In the genomic region with DNA sequence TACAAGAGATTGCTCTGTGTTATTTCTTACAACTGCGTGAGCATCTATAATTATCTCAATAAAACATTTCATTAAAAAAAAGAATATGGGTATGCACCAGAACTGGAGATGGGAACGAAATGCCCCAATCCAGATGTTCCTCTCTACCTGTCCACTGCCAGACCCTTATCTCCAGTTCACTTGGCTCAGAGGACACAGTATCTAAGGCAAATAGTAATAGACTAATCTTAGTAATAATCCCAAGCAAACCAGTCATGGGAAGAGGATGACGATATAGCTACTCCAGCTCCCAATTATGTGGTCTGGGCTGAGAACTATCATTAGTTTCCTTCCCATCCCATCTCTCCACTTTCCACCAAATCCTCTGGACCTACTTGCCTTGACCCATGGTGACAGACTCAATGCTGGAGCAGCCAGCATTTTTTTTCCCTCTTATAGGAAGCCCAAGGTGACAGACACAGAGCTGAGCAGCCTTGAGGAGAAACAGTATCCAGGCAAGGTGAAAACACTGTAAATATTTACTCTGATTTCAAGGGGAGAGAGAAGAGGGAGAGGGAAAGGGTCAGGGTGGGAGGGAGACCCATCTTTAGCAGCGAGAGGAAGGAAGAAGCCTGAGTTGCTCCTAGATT, we compare ENCODE assay signal across 25 cellular contexts. TPM values are rescaled to one million over a fixed set of nuclear protein-coding genes. Genes with fewer than 3 reads are reported as not detected.
"Had no signal": no experiment of that assay in that cellular context is flagged by ENCODE, and none has a peak within 500 bp of the region (broad histone marks: within the 10 kb centered on the region; RNA-seq: fewer than 3 reads in every experiment).

No MANE protein-coding gene starts in this region.

- H3K4me3 ChIP-seq: hepatocyte, left ventricle myocardium inferior, lung, mucosa of descending colon, ovary, psoas muscle, right atrium auricular region, right lobe of liver, smooth muscle cell, tibial nerve, uterus had no signal

- H3K9me3 ChIP-seq: left ventricle myocardium inferior, mucosa of descending colon, ovary, psoas muscle, right atrium auricular region, right lobe of liver, tibial nerve, uterus had no signal

- ATAC-seq: mucosa of descending colon; naive thymus-derived CD4-positive, alpha-beta T cell; natural killer cell treated with Interleukin-12 subunit alpha and Interleukin-12 subunit beta and Interleukin-15 and Interleukin-18, amount 100 ng/mL, for 72 hours; psoas muscle; right lobe of liver; stimulated activated memory B cell treated with anti-CD40 and anti-IgM and Interleukin-4, amounts not matched to agents 10 μg/mL and 1 μg/mL and 100 μg/mL, for 72 hours; stimulated activated naive CD8-positive, alpha-beta T cell treated with anti-CD3 and anti-CD28 coated beads, Interleukin-15, amount 100 ng/mL, for 72 hours had no signal

- H3K4me1 ChIP-seq: psoas muscle, right lobe of liver, uterus had no signal

- H3K27me3 ChIP-seq: ovary, right atrium auricular region, right lobe of liver, tibial nerve, uterus had no signal

- H3K27me3 Mint-ChIP-seq: stimulated activated naive CD8-positive, alpha-beta T cell treated with anti-CD3 and anti-CD28 coated beads, Interleukin-15, amount 100 ng/mL, for 72 hours had no signal

- H3K4me3 Mint-ChIP-seq: naive thymus-derived CD4-positive, alpha-beta T cell; natural killer cell treated with Interleukin-12 subunit alpha and Interleukin-12 subunit beta and Interleukin-15 and Interleukin-18, amount 100 ng/mL, for 72 hours; stimulated activated memory B cell treated with anti-CD40 and anti-IgM and Interleukin-4, amounts not matched to agents 10 μg/mL and 1 μg/mL and 100 μg/mL, for 72 hours; stimulated activated naive CD8-positive, alpha-beta T cell treated with anti-CD3 and anti-CD28 coated beads, Interleukin-15, amount 100 ng/mL, for 72 hours; type B pancreatic cell had no signal

- DNase-seq: islet precursor cell; left ventricle myocardium inferior; mesendoderm; midbrain; mucosa of descending colon; naive thymus-derived CD4-positive, alpha-beta T cell; ovary; psoas muscle; right lobe of liver; stimulated activated CD4-positive, alpha-beta T cell treated with anti-CD3 and anti-CD28 coated beads, Interleukin-1b, Interleukin-23, amount 100 ng/mL, for 48 hours; stimulated activated CD4-positive, alpha-beta T cell treated with anti-CD3 and anti-CD28 coated beads, Interleukin-2, amount 100 ng/mL, for 48 hours; stimulated activated CD4-positive, alpha-beta T cell treated with anti-CD3 and anti-CD28 coated beads, Interleukin-4, amount 100 ng/mL, for 4 hours; stimulated activated CD8-positive, alpha-beta memory T cell treated with anti-CD3 and anti-CD28 coated beads, Interleukin-4, amount 100 ng/mL, for 48 hours; stimulated activated naive CD4-positive, alpha-beta T cell treated with Interleukin-2 at 50 U/mL for 16 hours; stimulated activated naive CD8-positive, alpha-beta T cell treated with anti-CD3 and anti-CD28 coated beads, Interleukin-15, amount 100 ng/mL, for 72 hours; substantia nigra; uterus had no signal

- H3K36me3 Mint-ChIP-seq: natural killer cell treated with Interleukin-12 subunit alpha and Interleukin-12 subunit beta and Interleukin-15 and Interleukin-18, amount 100 ng/mL, for 72 hours; type B pancreatic cell had no signal

- H3K27ac ChIP-seq: hepatocyte, left ventricle myocardium inferior, ovary, psoas muscle, right atrium auricular region, right lobe of liver, tibial nerve, uterus had no signal

- H3K9me3 Mint-ChIP-seq: natural killer cell treated with Interleukin-12 subunit alpha and Interleukin-12 subunit beta and Interleukin-15 and Interleukin-18, amount 100 ng/mL, for 72 hours; stimulated activated memory B cell treated with anti-CD40 and anti-IgM and Interleukin-4, amounts not matched to agents 10 μg/mL and 1 μg/mL and 100 μg/mL, for 72 hours; stimulated activated naive CD8-positive, alpha-beta T cell treated with anti-CD3 and anti-CD28 coated beads, Interleukin-15, amount 100 ng/mL, for 72 hours; type B pancreatic cell had no signal

- H3K36me3 ChIP-seq: ovary, right lobe of liver, tibial nerve, uterus had no signal

- H3K4me1 Mint-ChIP-seq: naive thymus-derived CD4-positive, alpha-beta T cell; stimulated activated memory B cell treated with anti-CD40 and anti-IgM and Interleukin-4, amounts not matched to agents 10 μg/mL and 1 μg/mL and 100 μg/mL, for 72 hours; stimulated activated naive CD8-positive, alpha-beta T cell treated with anti-CD3 and anti-CD28 coated beads, Interleukin-15, amount 100 ng/mL, for 72 hours had no signal

- H3K27ac Mint-ChIP-seq: natural killer cell treated with Interleukin-12 subunit alpha and Interleukin-12 subunit beta and Interleukin-15 and Interleukin-18, amount 100 ng/mL, for 72 hours; stimulated activated memory B cell treated with anti-CD40 and anti-IgM and Interleukin-4, amounts not matched to agents 10 μg/mL and 1 μg/mL and 100 μg/mL, for 72 hours; stimulated activated naive CD8-positive, alpha-beta T cell treated with anti-CD3 and anti-CD28 coated beads, Interleukin-15, amount 100 ng/mL, for 72 hours; type B pancreatic cell had no signal

RNA-seq across cellular contexts. Expression of gene INKA2, which starts 45.2 kb away (rescaled TPM):
- total RNA-seq: smooth muscle cell had no signal
